Comparison of ENCODE assay signal across 30 cellular contexts in the genomic region with DNA sequence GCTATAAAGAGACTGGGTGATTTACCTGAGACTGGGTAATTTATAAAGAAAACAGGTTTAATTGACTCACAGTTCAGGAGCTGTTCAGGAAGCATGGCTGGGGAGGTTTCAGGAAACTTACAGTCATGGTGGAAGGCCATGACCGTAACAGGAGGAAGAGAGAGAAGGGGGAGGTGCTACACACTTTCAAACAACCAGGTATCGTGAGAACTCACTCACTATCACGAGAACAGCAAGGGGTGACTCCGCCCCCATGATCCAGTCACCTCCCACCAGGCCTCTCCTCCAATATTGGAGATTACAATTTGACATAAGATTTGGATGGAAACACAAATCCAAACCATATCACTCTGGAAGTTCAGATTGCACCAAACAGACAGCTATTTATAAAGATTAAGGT.
"Had no signal": no experiment of that assay in that cellular context is flagged by ENCODE, and none has a peak within 500 bp of the region (broad histone marks: within the 10 kb centered on the region; RNA-seq: fewer than 3 reads in every experiment).

No MANE protein-coding gene starts in this region.

- H3K4me3 ChIP-seq: PC-9 had no signal

- H3K27ac ChIP-seq: brain microvascular endothelial cell, KMS-11, PC-9, RWPE1, WERI-Rb-1 had no signal

- H3K36me3 Mint-ChIP-seq: activated naive CD4-positive, alpha-beta T cell treated with anti-CD3 and anti-CD28 coated beads, Interleukin-2, amount 10 ng/mL, durations not matched to agents 7 days and 5 days; activated naive CD8-positive, alpha-beta T cell had no signal

- H3K9me3 Mint-ChIP-seq: activated CD8-positive, alpha-beta T cell treated with anti-CD3 and anti-CD28 coated beads for 36 hours; activated T-cell treated with anti-CD3 and anti-CD28 coated beads, Interleukin-2, amount 50 U/mL, for 24 hours; central memory CD8-positive, alpha-beta T cell had no signal

- H3K27me3 Mint-ChIP-seq: activated CD4-positive, alpha-beta T cell treated with anti-CD3 and anti-CD28 coated beads, Interleukin-2, amount 10 ng/mL, durations not matched to agents 24 days and 14 days; activated CD8-positive, alpha-beta T cell treated with anti-CD3 and anti-CD28 coated beads for 36 hours; activated naive CD4-positive, alpha-beta T cell treated with anti-CD3 and anti-CD28 coated beads, Interleukin-2, amount 10 ng/mL, durations not matched to agents 7 days and 5 days; activated naive CD8-positive, alpha-beta T cell; activated naive CD8-positive, alpha-beta T cell treated with anti-CD3 and anti-CD28 coated beads, Interleukin-2, amount 50 U/mL, for 24 hours; activated T-cell treated with anti-CD3 and anti-CD28 coated beads, Interleukin-2, amount 50 U/mL, for 24 hours; central memory CD8-positive, alpha-beta T cell had no signal

- H3K4me1 Mint-ChIP-seq: activated CD4-positive, alpha-beta T cell treated with anti-CD3 and anti-CD28 coated beads, Interleukin-2, amount 10 ng/mL, durations not matched to agents 24 days and 14 days; activated naive CD4-positive, alpha-beta T cell treated with anti-CD3 and anti-CD28 coated beads, Interleukin-2, amount 10 ng/mL, durations not matched to agents 7 days and 5 days; activated naive CD8-positive, alpha-beta T cell treated with anti-CD3 and anti-CD28 coated beads, Interleukin-2, amount 50 U/mL, for 24 hours; central memory CD8-positive, alpha-beta T cell had no signal

- ATAC-seq: activated CD8-positive, alpha-beta T cell treated with anti-CD3 and anti-CD28 coated beads for 36 hours; activated naive CD8-positive, alpha-beta T cell treated with anti-CD3 and anti-CD28 coated beads, Interleukin-2, amount 50 U/mL, for 24 hours; Right ventricle myocardium inferior had no signal

- H3K36me3 ChIP-seq: brain microvascular endothelial cell, WERI-Rb-1 had no signal

- H3K4me3 Mint-ChIP-seq: activated CD4-positive, alpha-beta T cell treated with anti-CD3 and anti-CD28 coated beads, Interleukin-2, amount 10 ng/mL, durations not matched to agents 24 days and 14 days; activated CD8-positive, alpha-beta T cell treated with anti-CD3 and anti-CD28 coated beads for 36 hours; activated naive CD4-positive, alpha-beta T cell treated with anti-CD3 and anti-CD28 coated beads, Interleukin-2, amount 10 ng/mL, durations not matched to agents 7 days and 5 days; activated naive CD8-positive, alpha-beta T cell; activated naive CD8-positive, alpha-beta T cell treated with anti-CD3 and anti-CD28 coated beads, Interleukin-2, amount 50 U/mL, for 24 hours; activated T-cell treated with anti-CD3 and anti-CD28 coated beads, Interleukin-2, amount 50 U/mL, for 24 hours; central memory CD8-positive, alpha-beta T cell had no signal

- H3K27me3 ChIP-seq: brain microvascular endothelial cell had no signal

- DNase-seq: activated CD4-positive, alpha-beta T cell treated with anti-CD3 and anti-CD28 coated beads, Interleukin-2, amount 10 ng/mL, durations not matched to agents 24 days and 14 days; activated CD4-positive, alpha-beta T cell treated with anti-CD3 and anti-CD28 coated beads, Interleukin-2, amount 50 U/mL, for 4 hours; activated CD4-positive, CD25-positive, alpha-beta regulatory T cell; activated CD8-positive, alpha-beta T cell treated with anti-CD3 and anti-CD28 coated beads for 36 hours; activated naive CD4-positive, alpha-beta T cell treated with anti-CD3 and anti-CD28 coated beads, Interleukin-2, amount 10 ng/mL, durations not matched to agents 7 days and 5 days; activated naive CD8-positive, alpha-beta T cell treated with anti-CD3 and anti-CD28 coated beads, Interleukin-2, amount 50 U/mL, for 24 hours; activated T-cell treated with anti-CD3 and anti-CD28 coated beads, Interleukin-2, amount 50 U/mL, for 24 hours; aorta; brain microvascular endothelial cell; MM.1S; MV-4-11; NCI-H1092; NCI-H146; NCI-H187; NCI-H2029 treated with DMSO at 0.1 percent for 48 hours; NCI-H2107; NCI-H2171; NCI-H510A; NCI-H526; NCI-H748 treated with DMSO at 0.1 percent for 48 hours; NK-92 treated with Interleukin-12 subunit alpha and Interleukin-12 subunit beta, amount 100 ng/mL, for 24 hours; PC-9; SIG-M5; T1000; WERI-Rb-1 had no signal

- H3K27ac Mint-ChIP-seq: activated CD8-positive, alpha-beta T cell treated with anti-CD3 and anti-CD28 coated beads for 36 hours; activated naive CD4-positive, alpha-beta T cell treated with anti-CD3 and anti-CD28 coated beads, Interleukin-2, amount 10 ng/mL, durations not matched to agents 7 days and 5 days; activated naive CD8-positive, alpha-beta T cell; activated naive CD8-positive, alpha-beta T cell treated with anti-CD3 and anti-CD28 coated beads, Interleukin-2, amount 50 U/mL, for 24 hours; activated T-cell treated with anti-CD3 and anti-CD28 coated beads, Interleukin-2, amount 50 U/mL, for 24 hours had no signal
